ENCODE assay signal across 26 cellular contexts in genomic region chr1:65457868-65458267, GRCh38.
"Had no signal": no experiment of that assay in that cellular context is flagged by ENCODE, and none has a peak within 500 bp of the region (broad histone marks: within the 10 kb centered on the region; RNA-seq: fewer than 3 reads in every experiment).

No MANE protein-coding gene starts in this region.

- H3K4me1 ChIP-seq: gastroesophageal sphincter, heart right ventricle had no signal

- H3K27me3 Mint-ChIP-seq: activated CD4-positive, alpha-beta memory T cell treated with anti-CD3 and anti-CD28 coated beads, Interleukin-2, amount 10 ng/mL, durations not matched to agents 7 days and 5 days; activated CD4-positive, alpha-beta T cell treated with anti-CD3 and anti-CD28 coated beads, Interleukin-2, amount 10 ng/mL, durations not matched to agents 7 days and 5 days; activated naive CD4-positive, alpha-beta T cell treated with anti-CD3 and anti-CD28 coated beads, Interleukin-2, amount 50 U/mL, for 24 hours; activated naive CD8-positive, alpha-beta T cell treated with anti-CD3 and anti-CD28 coated beads for 36 hours; central memory CD8-positive, alpha-beta T cell; T-helper 17 cell had no signal

- H3K9me3 Mint-ChIP-seq: activated T-helper 2 cell treated with anti-CD3 and anti-CD28 coated beads, Interferon-gamma antibody, Interleukin-2, Interleukin-4, amounts not matched to agents 10 μg/mL and 5 μg/mL and 100 μg/mL, durations not matched to agents 14 hours and 24 hours and 36 hours had no signal

- H3K27me3 ChIP-seq: brain microvascular endothelial cell, esophagus squamous epithelium, gastroesophageal sphincter, heart right ventricle, hepatocyte had no signal

- H3K36me3 ChIP-seq: brain microvascular endothelial cell, esophagus squamous epithelium, gastroesophageal sphincter, heart right ventricle, WERI-Rb-1 had no signal

- ATAC-seq: activated CD4-positive, CD25-positive, alpha-beta regulatory T cell treated with anti-CD3 and anti-CD28 coated beads, Interleukin-2, amount 50 U/mL, for 24 hours; activated T-cell treated with anti-CD3 and anti-CD28 coated beads, Interleukin-2, amount 50 U/mL, for 4 hours; gastroesophageal sphincter; heart right ventricle; T-helper 17 cell had no signal

- H3K4me3 Mint-ChIP-seq: activated B cell treated with CpG ODN at 0.5 μM for 24 hours; activated CD4-positive, alpha-beta memory T cell treated with anti-CD3 and anti-CD28 coated beads, Interleukin-2, amount 10 ng/mL, durations not matched to agents 7 days and 5 days; activated CD4-positive, alpha-beta T cell treated with anti-CD3 and anti-CD28 coated beads, Interleukin-2, amount 10 ng/mL, durations not matched to agents 7 days and 5 days; activated naive CD4-positive, alpha-beta T cell treated with anti-CD3 and anti-CD28 coated beads for 36 hours; activated naive CD4-positive, alpha-beta T cell treated with anti-CD3 and anti-CD28 coated beads, Interleukin-2, amount 50 U/mL, for 24 hours; activated naive CD8-positive, alpha-beta T cell treated with anti-CD3 and anti-CD28 coated beads for 36 hours; activated T-cell treated with anti-CD3 and anti-CD28 coated beads, Interleukin-2, amount 50 U/mL, for 4 hours; central memory CD8-positive, alpha-beta T cell; T-helper 17 cell; T-helper 2 cell treated with Interferon-gamma antibody and Interleukin-4, amounts not matched to agents 5 μg/mL and 100 μg/mL, for 36 hours had no signal

- H3K4me1 Mint-ChIP-seq: activated B cell treated with CpG ODN at 0.5 μM for 24 hours had no signal

- H3K4me2 ChIP-seq: hepatocyte had no signal

- H3K4me3 ChIP-seq: esophagus squamous epithelium, gastroesophageal sphincter, heart right ventricle, hepatocyte had no signal

- H3K79me2 ChIP-seq: hepatocyte had no signal

- H3K27ac Mint-ChIP-seq: activated B cell treated with CpG ODN at 0.5 μM for 24 hours; activated CD4-positive, alpha-beta memory T cell treated with anti-CD3 and anti-CD28 coated beads, Interleukin-2, amount 10 ng/mL, durations not matched to agents 7 days and 5 days; activated CD4-positive, alpha-beta T cell treated with anti-CD3 and anti-CD28 coated beads, Interleukin-2, amount 10 ng/mL, durations not matched to agents 7 days and 5 days; activated naive CD4-positive, alpha-beta T cell treated with anti-CD3 and anti-CD28 coated beads for 36 hours; activated naive CD4-positive, alpha-beta T cell treated with anti-CD3 and anti-CD28 coated beads, Interleukin-2, amount 50 U/mL, for 24 hours; activated naive CD8-positive, alpha-beta T cell treated with anti-CD3 and anti-CD28 coated beads for 36 hours; activated T-helper 2 cell treated with anti-CD3 and anti-CD28 coated beads, Interferon-gamma antibody, Interleukin-2, Interleukin-4, amounts not matched to agents 10 μg/mL and 5 μg/mL and 100 μg/mL, durations not matched to agents 14 hours and 24 hours and 36 hours; T-helper 17 cell; T-helper 2 cell treated with Interferon-gamma antibody and Interleukin-4, amounts not matched to agents 5 μg/mL and 100 μg/mL, for 36 hours had no signal

- H2AFZ ChIP-seq: hepatocyte had no signal

- DNase-seq: activated B cell treated with CpG ODN at 0.5 μM for 24 hours; activated CD4-positive, alpha-beta memory T cell treated with anti-CD3 and anti-CD28 coated beads, Interleukin-2, amount 10 ng/mL, durations not matched to agents 7 days and 5 days; activated CD4-positive, alpha-beta T cell treated with anti-CD3 and anti-CD28 coated beads, Interleukin-2, amount 10 ng/mL, durations not matched to agents 7 days and 5 days; activated CD4-positive, alpha-beta T cell treated with anti-CD3 and anti-CD28 coated beads, Interleukin-2, amount 50 U/mL, for 4 hours; activated effector memory CD4-positive, alpha-beta T cell treated with anti-CD3 and anti-CD28 coated beads, Interleukin-2, amount 50 U/mL, for 16 hours; activated naive CD4-positive, alpha-beta T cell treated with anti-CD3 and anti-CD28 coated beads for 36 hours; activated naive CD8-positive, alpha-beta T cell treated with anti-CD3 and anti-CD28 coated beads for 36 hours; activated T-cell treated with anti-CD3 and anti-CD28 coated beads, Interleukin-2, amount 50 U/mL, for 4 hours; amniotic stem cell; anterior cingulate cortex; brain microvascular endothelial cell; cortex of kidney; effector CD8-positive, alpha-beta T cell; esophagus squamous epithelium; foreskin melanocyte; heart right ventricle; T-helper 17 cell; T1000; WERI-Rb-1 had no signal

- H3K9me3 ChIP-seq: esophagus squamous epithelium, gastroesophageal sphincter had no signal
